2 cellular contexts compared by ENCODE assay signal in genomic region chr5:14178091-14178490, GRCh38.
TF ChIP-seq lines count a peak whose summit lies in the region.

No MANE protein-coding gene starts in this region.

TF ChIP-seq in GM23338, 12 proteins besides CTCF, POLR2A, EP300 and RAD21:
- TF ChIP-seq STAT1 (IDR thresholded peaks at IDR 0.05; ENCODE audit: unreplicated experiment) (no peak), CREB1 (CRISPR knock-in tag; IDR thresholded peaks at IDR 0.05; ENCODE audit: low read depth) (no peak), REST (IDR thresholded peaks at IDR 0.05; ENCODE audit: unreplicated experiment) (no peak), ZNF462 (CRISPR knock-in tag; IDR thresholded peaks at IDR 0.05) (no peak), POLR2AphosphoS5 (IDR thresholded peaks at IDR 0.05; ENCODE audit: low read depth) (no peak), EZH2 (IDR thresholded peaks at IDR 0.05; ENCODE audit: low read depth, unreplicated experiment) (no peak), ETS1 (IDR thresholded peaks at IDR 0.05) (no peak), NANOG (IDR thresholded peaks at IDR 0.05; ENCODE audit: borderline replicate concordance) (no peak), ZNF331 (CRISPR knock-in tag; IDR thresholded peaks at IDR 0.05; ENCODE audit: low read depth) (no peak)

TF ChIP-seq in H1, 55 proteins besides CTCF, POLR2A, EP300 and RAD21:
- TF ChIP-seq KDM4A (IDR thresholded peaks at IDR 0.05; ENCODE audit: low read depth, low read length, severe bottlenecking) (no peak), NANOG (IDR thresholded peaks at IDR 0.05; ENCODE audit: insufficient read depth, low read depth, low read length, poor library complexity, severe bottlenecking) (no peak), CHD1 (IDR thresholded peaks at IDR 0.05; ENCODE audit: low read depth, low read length) (no peak), SRF (IDR thresholded peaks at IDR 0.05; ENCODE audit: low read depth, low read length) (no peak), ZNF274 (IDR thresholded peaks at IDR 0.05; ENCODE audit: borderline replicate concordance, extremely low read depth, low read length) (no peak), CHD7 (IDR thresholded peaks at IDR 0.05; ENCODE audit: insufficient replicate concordance, low read length) (no peak), CTBP2 (IDR thresholded peaks at IDR 0.05; ENCODE audit: borderline replicate concordance, insufficient read depth, insufficient read length, low read length) (no peak), RNF2 (IDR thresholded peaks at IDR 0.05; ENCODE audit: borderline replicate concordance, low read depth, low read length, missing control alignments, poor library complexity, severe bottlenecking) (no peak), SP2 (IDR thresholded peaks at IDR 0.05; ENCODE audit: low read length) (no peak)
